ENCODE assay signal across 19 cellular contexts in the genomic region with DNA sequence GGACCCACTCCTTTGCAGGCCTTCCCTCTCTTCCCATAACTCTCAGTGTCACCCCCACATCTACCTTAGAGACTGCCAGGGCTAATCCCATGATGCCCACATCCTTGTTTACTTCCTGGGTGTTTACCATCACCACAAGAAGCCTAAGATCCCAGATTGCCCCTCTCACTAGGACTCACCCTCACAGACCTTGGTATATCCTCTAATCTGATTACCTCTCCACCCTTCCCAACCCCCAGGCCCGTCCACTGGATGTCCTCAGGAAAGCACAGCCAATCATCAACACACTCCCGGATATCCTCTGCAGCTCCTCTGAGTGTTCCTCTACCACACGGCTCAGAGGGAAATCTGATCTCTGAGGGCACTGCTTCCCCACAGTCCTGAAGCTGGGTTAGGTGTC.
DNase-seq lines count a peak whose midpoint lies in the region; ATAC-seq and TF ChIP-seq lines count a peak whose summit lies in the region.
"Had no signal": no experiment of that assay in that cellular context is flagged by ENCODE, and none has a peak within 500 bp of the region (broad histone marks: within the 10 kb centered on the region; RNA-seq: fewer than 3 reads in every experiment).

No MANE protein-coding gene starts in this region.

- no peak for ATAC-seq in activated naive CD8-positive, alpha-beta T cell treated with anti-CD3 and anti-CD28 coated beads, Interleukin-2, amount 10 ng/mL, durations not matched to agents 7 days and 5 days (ENCODE audit: low read depth)
- ATAC-seq in activated naive CD8-positive, alpha-beta T cell treated with anti-CD3 and anti-CD28 coated beads, Interleukin-2, amount 50 U/mL, for 24 hours: no peak
- ATAC-seq: A549; CD8-positive, alpha-beta T cell had no signal

- H3K4me3 Mint-ChIP-seq in activated naive CD8-positive, alpha-beta T cell treated with anti-CD3 and anti-CD28 coated beads, Interleukin-2, amount 10 ng/mL, durations not matched to agents 7 days and 5 days: no peak overlapping the region
- H3K4me3 Mint-ChIP-seq in activated naive CD8-positive, alpha-beta T cell treated with anti-CD3 and anti-CD28 coated beads, Interleukin-2, amount 50 U/mL, for 24 hours: no peak overlapping the region
- H3K4me3 Mint-ChIP-seq: B cell; CD4-positive, alpha-beta T cell; CD8-positive, alpha-beta T cell had no signal

- H3K27me3 ChIP-seq in WERI-Rb-1 (ENCODE audit: insufficient read depth, low read depth, severe bottlenecking): no peaks in the 10 kb centered on the region
- H3K27me3 ChIP-seq in MM.1S (replicated peaks; ENCODE audit: insufficient read depth, low read length): no peaks in the 10 kb centered on the region
- H3K27me3 ChIP-seq: BLaER1 treated with 17β-estradiol and CSF1 and Interleukin-3, amounts not matched to agents 10 nM and 100 nM had no signal

- H2AFZ ChIP-seq in MM.1S (ENCODE audit: low read length): no peak overlapping the region

- no peak overlapping the region for H3K9ac ChIP-seq in MM.1S (ENCODE audit: low read length)
- H3K9ac ChIP-seq: BLaER1 treated with 17β-estradiol and CSF1 and Interleukin-3, amounts not matched to agents 10 nM and 100 nM had no signal

- no peaks in the 10 kb centered on the region for H3K9me2 ChIP-seq in MM.1S (replicated peaks; ENCODE audit: insufficient read depth, low read length)

- H3K4me1 ChIP-seq in MM.1S (ENCODE audit: low read length): peaks cover 13% of the 10 kb centered on the region; the same call in 1 of the 2 replicates
- H3K4me1 ChIP-seq: A549, Caco-2 had no signal

- no peak overlapping the region for H3K4me2 ChIP-seq in MM.1S (ENCODE audit: low read depth, low read length)
- H3K4me2 ChIP-seq: A549; BLaER1 treated with 17β-estradiol and CSF1 and Interleukin-3, amounts not matched to agents 10 nM and 100 nM had no signal

- H3F3A ChIP-seq in MM.1S (ENCODE audit: insufficient read depth, low read length): no peaks in the 10 kb centered on the region

- TF ChIP-seq CTCF in WERI-Rb-1 (IDR thresholded peaks at IDR 0.05; ENCODE audit: low read depth, low read length): no peak
- TF ChIP-seq CTCF in MM.1S (IDR thresholded peaks at IDR 0.05; ENCODE audit: low read length): no peak

- H4K20me1 ChIP-seq in MM.1S (ENCODE audit: insufficient read depth, low read length): no peaks in the 10 kb centered on the region
- H4K20me1 ChIP-seq: BLaER1 treated with 17β-estradiol and CSF1 and Interleukin-3, amounts not matched to agents 10 nM and 100 nM had no signal

- peaks cover 19% of the 10 kb centered on the region for H3K27me3 Mint-ChIP-seq in activated naive CD8-positive, alpha-beta T cell treated with anti-CD3 and anti-CD28 coated beads, Interleukin-2, amount 10 ng/mL, durations not matched to agents 7 days and 5 days
- peaks cover 50% of the 10 kb centered on the region for H3K27me3 Mint-ChIP-seq in activated naive CD8-positive, alpha-beta T cell treated with anti-CD3 and anti-CD28 coated beads, Interleukin-2, amount 50 U/mL, for 24 hours

- peaks cover 3% of the 10 kb centered on the region for H3K4me1 Mint-ChIP-seq in activated naive CD8-positive, alpha-beta T cell treated with anti-CD3 and anti-CD28 coated beads, Interleukin-2, amount 10 ng/mL, durations not matched to agents 7 days and 5 days
- no peaks in the 10 kb centered on the region for H3K4me1 Mint-ChIP-seq in activated naive CD8-positive, alpha-beta T cell treated with anti-CD3 and anti-CD28 coated beads, Interleukin-2, amount 50 U/mL, for 24 hours
- H3K4me1 Mint-ChIP-seq: B cell had no signal

- H3K36me3 Mint-ChIP-seq in activated naive CD8-positive, alpha-beta T cell treated with anti-CD3 and anti-CD28 coated beads, Interleukin-2, amount 10 ng/mL, durations not matched to agents 7 days and 5 days: no peaks in the 10 kb centered on the region
- H3K36me3 Mint-ChIP-seq in activated naive CD8-positive, alpha-beta T cell treated with anti-CD3 and anti-CD28 coated beads, Interleukin-2, amount 50 U/mL, for 24 hours (ENCODE audit: low read depth): no peaks in the 10 kb centered on the region
- H3K36me3 Mint-ChIP-seq: CD8-positive, alpha-beta T cell had no signal

- H3K9me3 Mint-ChIP-seq in activated naive CD8-positive, alpha-beta T cell treated with anti-CD3 and anti-CD28 coated beads, Interleukin-2, amount 10 ng/mL, durations not matched to agents 7 days and 5 days: no peaks in the 10 kb centered on the region
- H3K9me3 Mint-ChIP-seq in activated naive CD8-positive, alpha-beta T cell treated with anti-CD3 and anti-CD28 coated beads, Interleukin-2, amount 50 U/mL, for 24 hours: no peaks in the 10 kb centered on the region
- H3K9me3 Mint-ChIP-seq: CD4-positive, alpha-beta T cell; CD8-positive, alpha-beta T cell had no signal

- no peak for DNase-seq in activated naive CD8-positive, alpha-beta T cell treated with anti-CD3 and anti-CD28 coated beads, Interleukin-2, amount 10 ng/mL, durations not matched to agents 7 days and 5 days
- no peak for DNase-seq in activated naive CD8-positive, alpha-beta T cell treated with anti-CD3 and anti-CD28 coated beads, Interleukin-2, amount 50 U/mL, for 24 hours
- DNase-seq in WERI-Rb-1 (peak; percentile 87), dermis blood vessel endothelial cell (peak; percentile 13), MM.1S (no peak), SW 1271 (lab: John Stamatoyannopoulos, UW) (no peak)
- no peak for DNase-seq in activated CD4-positive, alpha-beta T cell treated with anti-CD3 and anti-CD28 coated beads for 4 hours
- DNase-seq: AML-193; Caco-2; Calu3; CD4-positive, alpha-beta T cell; CD8-positive, alpha-beta T cell; DMS79 treated with DMSO at 0.1 percent for 48 hours; GF-D8 had no signal

- peak overlapping the region; percentile 18 for H3K27ac Mint-ChIP-seq in activated naive CD8-positive, alpha-beta T cell treated with anti-CD3 and anti-CD28 coated beads, Interleukin-2, amount 10 ng/mL, durations not matched to agents 7 days and 5 days
- H3K27ac Mint-ChIP-seq in activated naive CD8-positive, alpha-beta T cell treated with anti-CD3 and anti-CD28 coated beads, Interleukin-2, amount 50 U/mL, for 24 hours: no peak overlapping the region
- H3K27ac Mint-ChIP-seq: B cell; CD4-positive, alpha-beta T cell; CD8-positive, alpha-beta T cell had no signal

- H3K27ac ChIP-seq in WERI-Rb-1 (no peak overlapping the region), MM.1S (ENCODE audit: low read length) (no peak overlapping the region)
- H3K27ac ChIP-seq: 22Rv1; A549; BLaER1 treated with 17β-estradiol and CSF1 and Interleukin-3, amounts not matched to agents 10 nM and 100 nM; C4-2B had no signal

- H3K36me3 ChIP-seq in WERI-Rb-1 (no peaks in the 10 kb centered on the region), MM.1S (replicated peaks; ENCODE audit: insufficient read depth, low read length) (no peaks in the 10 kb centered on the region)
- H3K36me3 ChIP-seq: BLaER1 treated with 17β-estradiol and CSF1 and Interleukin-3, amounts not matched to agents 10 nM and 100 nM had no signal

- H3K4me3 ChIP-seq in WERI-Rb-1 (ENCODE audit: low read depth, low read length) (no peak overlapping the region), MM.1S (ENCODE audit: low read length) (no peak overlapping the region)
- H3K4me3 ChIP-seq: A549; BLaER1 treated with 17β-estradiol and CSF1 and Interleukin-3, amounts not matched to agents 10 nM and 100 nM had no signal

- no peaks in the 10 kb centered on the region for H3K79me2 ChIP-seq in MM.1S (ENCODE audit: low read length)

- H3K9me3 ChIP-seq in WERI-Rb-1 (ENCODE audit: severe bottlenecking) (no peaks in the 10 kb centered on the region), MM.1S (replicated peaks; ENCODE audit: insufficient read depth, low read length) (no peaks in the 10 kb centered on the region)
- H3K9me3 ChIP-seq: A549, Caco-2 had no signal

- POLR2A ChIA-PET in activated naive CD8-positive, alpha-beta T cell treated with anti-CD3 and anti-CD28 coated beads, Interleukin-2, amount 10 ng/mL, durations not matched to agents 7 days and 5 days (lab: Charles Lee): no interaction called here

Comparison
In these comparisons a context has a peak if more than half of its experiments do, and no peak if none do; other contexts are left out.
1. DNase-seq: peak in WERI-Rb-1 (single experiment) and dermis blood vessel endothelial cell (single experiment); none in activated naive CD8-positive, alpha-beta T cell treated with anti-CD3 and anti-CD28 coated beads, Interleukin-2, amount 10 ng/mL, durations not matched to agents 7 days and 5 days (single experiment), activated naive CD8-positive, alpha-beta T cell treated with anti-CD3 and anti-CD28 coated beads, Interleukin-2, amount 50 U/mL, for 24 hours (single experiment), MM.1S (single experiment), SW 1271 (0 of 2) and activated CD4-positive, alpha-beta T cell treated with anti-CD3 and anti-CD28 coated beads for 4 hours (0 of 2).